ENCODE assay signal across 8 cellular contexts in genomic region chr20:2653511-2654383, GRCh38. TPM values are rescaled to one million over a fixed set of nuclear protein-coding genes. Genes with fewer than 3 reads are reported as not detected.
DNase-seq lines count a peak whose midpoint lies in the region; TF ChIP-seq lines count a peak whose summit lies in the region.

No MANE protein-coding gene starts in this region.

- intact Hi-C loops in prostate gland (cut with DNase I), result no loop called here

- H3K4me1 ChIP-seq in DOHH2 (ENCODE audit: control insufficient read depth, low read length) (peaks cover 27% of the 10 kb centered on the region), esophagus (ENCODE audit: control insufficient read depth in 2 of 2, insufficient read depth in 2 of 2, low read length in 1 of 2) (peaks cover 2 to 6% of the 10 kb centered on the region in 2 donors), prostate gland (replicated peaks) (peaks cover 8% of the 10 kb centered on the region)

- H3K79me2 ChIP-seq in DOHH2 (ENCODE audit: control insufficient read depth, low read length), result peaks cover 59% of the 10 kb centered on the region

- H3K4me2 ChIP-seq in DOHH2 (ENCODE audit: low read length), result peak overlapping the region; percentile 92

- H3K36me3 ChIP-seq in DOHH2 (ENCODE audit: control insufficient read depth, low read length) (peaks cover 77% of the 10 kb centered on the region), esophagus (ENCODE audit: control insufficient read depth in 2 of 2, insufficient read depth in 2 of 2, low read length in 1 of 2) (peaks cover 29 to 42% of the 10 kb centered on the region in 2 donors), prostate gland (peaks cover 24 to 27% of the 10 kb centered on the region in 2 donors)

- H3K27me3 ChIP-seq in DOHH2 (ENCODE audit: control insufficient read depth, low read length) (no peaks in the 10 kb centered on the region), esophagus (ENCODE audit: control insufficient read depth in 1 of 2, insufficient read depth in 2 of 2, low read length in 2 of 2) (no peaks in the 10 kb centered on the region), prostate gland (replicated peaks; ENCODE audit: insufficient read depth) (no peaks in the 10 kb centered on the region)

- TF ChIP-seq CTCF in DOHH2 (IDR thresholded peaks at IDR 0.05; ENCODE audit: low read depth, low read length, poor library complexity, severe bottlenecking) (no peak), RWPE1 (conservative IDR thresholded peaks at IDR 0.05; ENCODE audit: low read depth) (no peak), prostate gland (IDR thresholded peaks at IDR 0.05) (no peak)

- H4K20me1 ChIP-seq in DOHH2 (ENCODE audit: control insufficient read depth, insufficient read depth, low read depth, low read length), result peaks cover 36% of the 10 kb centered on the region

- POLR2A ChIA-PET in RWPE1 (lab: Yijun Ruan, JAX; ENCODE audit: low non-redundant PET), result no interaction called here

- DNase-seq in RWPE1 (ENCODE audit: low spot score) (no peak), prostate gland (ENCODE audit: low spot score) (no peak), iPS-NIHi11 (ENCODE audit: low spot score) (no peak), SIG-M5 treated with dmso at 0.1 percent for 504 hours (lab: John Stamatoyannopoulos, UW; ENCODE audit: unreplicated experiment) (no peak), amniotic stem cell (lab: John Stamatoyannopoulos, UW) (no peak), 8988T (no peak)

- H3K9me3 ChIP-seq in DOHH2 (ENCODE audit: control insufficient read depth, insufficient read depth, low read length), result no peaks in the 10 kb centered on the region
- no peaks in the 10 kb centered on the region for H3K9me3 ChIP-seq in esophagus (ENCODE audit: control insufficient read depth in 2 of 2, insufficient read depth in 1 of 2, low read depth in 1 of 2, low read length in 1 of 2)
- no peaks in the 10 kb centered on the region for H3K9me3 ChIP-seq in prostate gland

- no peaks in the 10 kb centered on the region for H3K9me2 ChIP-seq in DOHH2 (replicated peaks; ENCODE audit: control insufficient read depth, low read length)

- no peak for TF ChIP-seq POLR2A in prostate gland (IDR thresholded peaks at IDR 0.05)

- H3K4me3 ChIP-seq in DOHH2 (ENCODE audit: low read length) (peak overlapping the region; percentile 99), esophagus (ENCODE audit: low read depth in 1 of 2, low read length in 2 of 2) (peak overlapping the region; percentile 70 to 98), prostate gland (peak overlapping the region; percentile 77 to 91)

- CTCF ChIA-PET in RWPE1 (lab: Yijun Ruan, JAX), result interaction anchor here (0.6 to 1.1 kb wide), 3 partner anchors 16 to 364 kb away, joined by 3 to 4 read pairs (median 3); no protein-coding TSS in a partner anchor

- peaks cover 64% of the 10 kb centered on the region for H3F3A ChIP-seq in DOHH2 (ENCODE audit: control insufficient read depth, insufficient read depth)

- H3K27ac ChIP-seq in DOHH2 (ENCODE audit: low read depth, low read length), result peak overlapping the region; percentile 86
- H3K27ac ChIP-seq in RWPE1, result peak overlapping the region; percentile 96
- peak overlapping the region in 1 of 2 donors; percentile 76 for H3K27ac ChIP-seq in esophagus (ENCODE audit: low read depth in 2 of 2, low read length in 1 of 2)
- H3K27ac ChIP-seq in prostate gland, result peak overlapping the region in 1 of 2 donors; percentile 81

- 22 to 23% methylated on average over 24 of the region's 24 CpGs for WGBS in esophagus, 2 donors
- 29% methylated on average over 24 of the region's 24 CpGs for WGBS in prostate gland

RNA-seq across cellular contexts. Expression of gene NOP56, which starts 1.3 kb away (rescaled TPM):
- 100 to 1,000 TPM; 135 to 175 TPM for polyA plus RNA-seq in esophagus
- 100 to 1,000 TPM in 1 of 2 donors, 10 to 100 TPM in 1; 50.8 to 108 TPM for total RNA-seq in prostate gland

RNA-seq across cellular contexts. Expression of gene IDH3B, which starts 10.3 kb away (rescaled TPM):
- polyA plus RNA-seq in esophagus, result 10 to 100 TPM; 58.8 to 89.2 TPM
- 100 to 1,000 TPM; 132 to 141 TPM for total RNA-seq in prostate gland

RNA-seq across cellular contexts. Expression of gene EBF4, which starts 38.8 kb away (rescaled TPM):
- polyA plus RNA-seq in esophagus, result 1 to 10 TPM; 4.8 to 7.0 TPM
- total RNA-seq in prostate gland, result 10 to 100 TPM; 48.9 to 58.8 TPM
